Comparison of ENCODE assay signal across 10 cellular contexts in the genomic region with DNA sequence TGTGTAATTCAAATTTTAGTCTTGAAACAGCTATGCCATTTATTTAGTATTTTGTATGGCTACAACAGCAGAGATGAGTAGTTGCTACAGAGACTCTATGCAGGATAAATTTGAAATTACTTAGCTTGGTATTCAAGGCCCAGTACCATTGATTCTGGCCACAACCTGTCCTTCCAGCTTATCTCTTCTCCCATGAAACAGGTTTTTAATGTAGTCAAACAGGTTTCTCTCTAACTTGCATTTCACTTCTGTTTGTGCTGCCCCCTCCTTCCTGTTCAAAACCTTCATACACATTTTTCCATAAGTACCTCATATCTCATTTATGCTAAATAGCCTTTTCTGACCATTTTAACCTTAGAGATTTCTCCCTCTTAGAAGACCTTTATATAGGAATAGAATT. TPM values are rescaled to one million over a fixed set of nuclear protein-coding genes. Genes with fewer than 3 reads are reported as not detected.
DNase-seq lines count a peak whose midpoint lies in the region; ATAC-seq and TF ChIP-seq lines count a peak whose summit lies in the region.
"Had no signal": no experiment of that assay in that cellular context is flagged by ENCODE, and none has a peak within 500 bp of the region (broad histone marks: within the 10 kb centered on the region; RNA-seq: fewer than 3 reads in every experiment).

No MANE protein-coding gene starts in this region.

- peaks cover 47% of the 10 kb centered on the region for H4K20me1 ChIP-seq in OCI-LY7 (ENCODE audit: insufficient read depth, low read length)
- H4K20me1 ChIP-seq in hepatocyte (ENCODE audit: insufficient read depth, poor library complexity, severe bottlenecking) = peaks cover 66% of the 10 kb centered on the region

- H3K27ac Mint-ChIP-seq in activated CD4-positive, alpha-beta T cell treated with anti-CD3 and anti-CD28 coated beads, Interleukin-2, amount 10 ng/mL, durations not matched to agents 7 days and 5 days = no peak overlapping the region

- CTCF ChIA-PET in activated CD4-positive, alpha-beta T cell treated with anti-CD3 and anti-CD28 coated beads, Interleukin-2, amount 10 ng/mL, durations not matched to agents 7 days and 5 days (lab: Charles Lee) = interaction anchor here (0.8 to 2.2 kb wide), 2 partner anchors 19 to 31 kb away, joined by 3 to 8 read pairs; no protein-coding TSS in a partner anchor
- CTCF ChIA-PET in OCI-LY7 (lab: Charles Lee; ENCODE audit: unreplicated experiment) = no interaction called here

- ATAC-seq in GM21786 (IDR thresholded peaks at IDR 0.05; ENCODE audit: unreplicated experiment) = no peak
- no peak for ATAC-seq in GM21717 (IDR thresholded peaks at IDR 0.05; ENCODE audit: unreplicated experiment)

- H3K36me3 ChIP-seq in OCI-LY7 (ENCODE audit: insufficient read depth, low read length) = no peaks in the 10 kb centered on the region
- H3K36me3 ChIP-seq in hepatocyte (replicated peaks; ENCODE audit: insufficient read depth, low read depth) = no peaks in the 10 kb centered on the region
- no peaks in the 10 kb centered on the region for H3K36me3 ChIP-seq in tibial artery

- H3K36me3 Mint-ChIP-seq in activated CD4-positive, alpha-beta T cell treated with anti-CD3 and anti-CD28 coated beads, Interleukin-2, amount 10 ng/mL, durations not matched to agents 7 days and 5 days (ENCODE audit: low read depth) = no peaks in the 10 kb centered on the region

- TF ChIP-seq CTCF in OCI-LY7 (conservative IDR thresholded peaks at IDR 0.05; ENCODE audit: low read length) = no peak
- TF ChIP-seq CTCF in hepatocyte (IDR thresholded peaks at IDR 0.05; ENCODE audit: poor library complexity) = no peak
- TF ChIP-seq CTCF in tibial artery (IDR thresholded peaks at IDR 0.05) = no peak

- H3K4me3 Mint-ChIP-seq in activated CD4-positive, alpha-beta T cell treated with anti-CD3 and anti-CD28 coated beads, Interleukin-2, amount 10 ng/mL, durations not matched to agents 7 days and 5 days = peak overlapping the region; percentile 24

- H3K79me2 ChIP-seq in OCI-LY7 (ENCODE audit: insufficient read depth, low read depth, low read length) (peaks cover 80% of the 10 kb centered on the region), hepatocyte (peaks cover 82% of the 10 kb centered on the region)

- H3K9me2 ChIP-seq in OCI-LY7 (ENCODE audit: insufficient read depth, low read length) = no peaks in the 10 kb centered on the region
- peaks cover 3% of the 10 kb centered on the region for H3K9me2 ChIP-seq in hepatocyte (replicated peaks; ENCODE audit: insufficient read depth)

- H3K9me3 Mint-ChIP-seq in activated CD4-positive, alpha-beta T cell treated with anti-CD3 and anti-CD28 coated beads, Interleukin-2, amount 10 ng/mL, durations not matched to agents 7 days and 5 days = no peaks in the 10 kb centered on the region

- H2AFZ ChIP-seq in OCI-LY7 (ENCODE audit: low read length) (no peak overlapping the region), hepatocyte (no peak overlapping the region)

- H3K4me1 ChIP-seq in OCI-LY7 (ENCODE audit: insufficient read depth, low read length, poor library complexity, severe bottlenecking) = peaks cover 37% of the 10 kb centered on the region
- peaks cover 49% of the 10 kb centered on the region for H3K4me1 ChIP-seq in hepatocyte (ENCODE audit: insufficient read depth)
- H3K4me1 ChIP-seq in tibial artery = peaks cover 0 to 72% (median 38%) of the 10 kb centered on the region in 4 donors

- intact Hi-C loops in OCI-LY7 (cut with micrococcal nuclease; ENCODE audit: unreplicated experiment) = no loop called here
- intact Hi-C loops in tibial artery (cut with DNase I; ENCODE audit: low total_unique reads) = no loop called here

- POLR2A ChIA-PET in activated CD4-positive, alpha-beta T cell treated with anti-CD3 and anti-CD28 coated beads, Interleukin-2, amount 10 ng/mL, durations not matched to agents 7 days and 5 days (lab: Charles Lee) = no interaction called here
- POLR2A ChIA-PET in OCI-LY7 (lab: Charles Lee) = interaction anchor here (1.1 to 1.3 kb wide), 2 partner anchors 10 to 15 kb away, joined by 3 to 4 read pairs; no protein-coding TSS in a partner anchor

- H3K4me2 ChIP-seq in OCI-LY7 (ENCODE audit: low read length) = peak overlapping the region; percentile 95
- H3K4me2 ChIP-seq in hepatocyte = peak overlapping the region; percentile 89

- no TSS peak for BruUV-seq in OCI-LY7 (replicated peaks; lab: Mats Ljungman, UMichigan)

- H3K27me3 Mint-ChIP-seq in activated CD4-positive, alpha-beta T cell treated with anti-CD3 and anti-CD28 coated beads, Interleukin-2, amount 10 ng/mL, durations not matched to agents 7 days and 5 days = no peaks in the 10 kb centered on the region

- no peaks in the 10 kb centered on the region for H3K27me3 ChIP-seq in hepatocyte
- H3K27me3 ChIP-seq in tibial artery = no peaks in the 10 kb centered on the region

- H3K4me3 ChIP-seq in OCI-LY7 (ENCODE audit: low read depth, low read length, poor library complexity, severe bottlenecking) = peak overlapping the region; percentile 86
- no peak overlapping the region for H3K4me3 ChIP-seq in hepatocyte
- H3K4me3 ChIP-seq in tibial artery = no peak overlapping the region

- H3K4me1 Mint-ChIP-seq in activated CD4-positive, alpha-beta T cell treated with anti-CD3 and anti-CD28 coated beads, Interleukin-2, amount 10 ng/mL, durations not matched to agents 7 days and 5 days = peaks cover 45% of the 10 kb centered on the region

- H3K27ac ChIP-seq in OCI-LY7 (ENCODE audit: low read depth, low read length, poor library complexity, severe bottlenecking) = no peak overlapping the region
- H3K27ac ChIP-seq in hepatocyte = peak overlapping the region; percentile 100
- H3K27ac ChIP-seq in tibial artery = peak overlapping the region; percentile 96 to 100

- H3K9me3 ChIP-seq in OCI-LY7 (ENCODE audit: low read length) (no peaks in the 10 kb centered on the region), hepatocyte (ENCODE audit: low read depth) (no peaks in the 10 kb centered on the region), tibial artery (no peaks in the 10 kb centered on the region)

- DNase-seq in activated CD4-positive, alpha-beta T cell treated with anti-CD3 and anti-CD28 coated beads, Interleukin-2, amount 10 ng/mL, durations not matched to agents 7 days and 5 days = no peak
- DNase-seq in activated CD4-positive, alpha-beta T cell treated with anti-CD3 and anti-CD28 coated beads, Interleukin-2, amount 50 U/mL, for 1 hour = no peak
- DNase-seq in OCI-LY7 (ENCODE audit: low spot score) = no peak
- DNase-seq in hepatocyte (ENCODE audit: low spot score) = peak; percentile 54
- DNase-seq in tibial artery = no peak
- DNase-seq in DMS 273 treated with DMSO at 0.1 percent for 48 hours (lab: John Stamatoyannopoulos, UW) = no peak
- DNase-seq: activated naive CD4-positive, alpha-beta T cell; retina had no signal

RNA-seq across cellular contexts. Expression of a gene that starts 3.3 kb away (rescaled TPM):
- total RNA-seq in activated CD4-positive, alpha-beta T cell treated with anti-CD3 and anti-CD28 coated beads, Interleukin-2, amount 10 ng/mL, durations not matched to agents 7 days and 5 days = 10 to 100 TPM; 38.2 to 42.5 TPM
- total RNA-seq in OCI-LY7 (2014; rRNA removed; shearing (Covaris generic)) = 35.2 and 44.1 TPM in 2 replicates
- total RNA-seq in OCI-LY7 (2022) = 39.4 and 42.2 TPM in 2 replicates
- total RNA-seq in hepatocyte = 76.9 and 81.6 TPM in 2 replicates
- polyA plus RNA-seq in hepatocyte = 34.0 and 37.8 TPM in 2 replicates
